ENCODE assay signal across 17 cellular contexts in the genomic region with DNA sequence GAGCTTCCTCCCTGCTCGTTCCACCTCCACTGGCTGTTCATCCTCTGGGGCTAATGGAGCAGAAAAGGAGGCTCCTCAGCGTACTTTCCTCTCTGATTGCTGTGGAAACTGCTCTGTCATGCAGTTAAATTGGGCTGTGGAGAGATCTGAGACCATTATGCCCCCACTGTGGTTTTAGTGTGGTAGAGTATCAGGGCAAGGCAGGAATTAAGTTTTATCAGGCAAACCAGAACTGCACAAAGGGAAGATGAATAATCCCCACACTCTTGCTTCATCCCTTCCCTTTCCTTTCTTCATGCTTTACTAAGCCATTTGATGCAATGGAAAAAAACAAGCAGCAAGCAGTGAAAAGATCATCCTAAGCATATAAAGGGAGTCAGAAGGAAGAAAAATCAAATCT. TPM values are rescaled to one million over a fixed set of nuclear protein-coding genes. Genes with fewer than 3 reads are reported as not detected.
DNase-seq lines count a peak whose midpoint lies in the region; ATAC-seq and TF ChIP-seq lines count a peak whose summit lies in the region.
"Had no signal": no experiment of that assay in that cellular context is flagged by ENCODE, and none has a peak within 500 bp of the region (broad histone marks: within the 10 kb centered on the region; RNA-seq: fewer than 3 reads in every experiment).

No MANE protein-coding gene starts in this region.

- POLR2A ChIA-PET in naive thymus-derived CD8-positive, alpha-beta T cell (lab: Charles Lee) = no interaction called here

- H3F3A ChIP-seq in GM23338 (replicated peaks; ENCODE audit: low read depth) = no peaks in the 10 kb centered on the region

- peak overlapping the region; percentile 38; the same call in 1 of the 2 replicates for H3K27ac Mint-ChIP-seq in GM23338
- H3K27ac Mint-ChIP-seq in naive thymus-derived CD8-positive, alpha-beta T cell = no peak overlapping the region

- in situ Hi-C loops in astrocyte of the spinal cord (cut with HindIII; ENCODE audit: low sequenced_read_pairs) (no loop called here), brain microvascular endothelial cell (cut with HindIII; ENCODE audit: low pct_ligation_motif_present, low sequenced_read_pairs) (no loop called here)

- H3K79me2 ChIP-seq in GM23338 (replicated peaks; ENCODE audit: insufficient read depth) = no peaks in the 10 kb centered on the region

- no peaks in the 10 kb centered on the region for H3K36me3 Mint-ChIP-seq in GM23338 (ENCODE audit: low read depth)
- H3K36me3 Mint-ChIP-seq in naive thymus-derived CD8-positive, alpha-beta T cell = no peaks in the 10 kb centered on the region

- H3K36me3 ChIP-seq in GM23338 (ENCODE audit: insufficient read depth) (no peaks in the 10 kb centered on the region), gastroesophageal sphincter (no peaks in the 10 kb centered on the region), brain microvascular endothelial cell (replicated peaks) (no peaks in the 10 kb centered on the region)
- H3K36me3 ChIP-seq: right lobe of liver, suprapubic skin had no signal

- H3K4me1 ChIP-seq in GM23338 (ENCODE audit: insufficient read depth) (peaks cover 6% of the 10 kb centered on the region; the same call in 1 of the 2 replicates), gastroesophageal sphincter (no peaks in the 10 kb centered on the region)
- H3K4me1 ChIP-seq: right lobe of liver, suprapubic skin had no signal

- peaks cover 13% of the 10 kb centered on the region; the same call in 2 of the 3 replicates for H3K4me1 Mint-ChIP-seq in GM23338
- peaks cover 0 to 8% (median 0%) of the 10 kb centered on the region in 4 donors for H3K4me1 Mint-ChIP-seq in naive thymus-derived CD8-positive, alpha-beta T cell

- DNase-seq in GM23338 (ENCODE audit: low spot score) (no peak), NOMO-1 (lab: John Stamatoyannopoulos, UW; ENCODE audit: unreplicated experiment in 2 of 2) (peak; percentile 89 to 97), astrocyte of the spinal cord (ENCODE audit: low read depth, low spot score) (peak; percentile 44), myocyte (ENCODE audit: low read depth) (peak; percentile 78), brain microvascular endothelial cell (no peak)
- DNase-seq in naive thymus-derived CD8-positive, alpha-beta T cell = no peak
- DNase-seq: activated CD8-positive, alpha-beta memory T cell treated with anti-CD3 and anti-CD28 coated beads, Interleukin-2, amount 50 U/mL, for 48 hours; COR-L47; HCEC 1CT; mucosa of descending colon; NCI-H2081; right lobe of liver; T1000 had no signal

- WGBS in gastroesophageal sphincter (ENCODE audit: low coverage in 1 of 2), 2 donors = 74 to 94% methylated on average over 2 of the region's 2 CpGs

- H3K27me3 Mint-ChIP-seq in GM23338 (ENCODE audit: insufficient read depth, low read depth, poor library complexity) = no peaks in the 10 kb centered on the region
- H3K27me3 Mint-ChIP-seq in naive thymus-derived CD8-positive, alpha-beta T cell = peaks cover 0 to 12% (median 2%) of the 10 kb centered on the region in 5 donors

- TF ChIP-seq POLR2A in gastroesophageal sphincter (IDR thresholded peaks at IDR 0.05) = no peak

- 0 out of 2 replicates have a peak, but pooled peaks cover 4% of the 10 kb centered on the region for H3K9me2 ChIP-seq in GM23338 (ENCODE audit: insufficient read depth)

- H3K27me3 ChIP-seq in GM23338 (ENCODE audit: insufficient read depth) (no peaks in the 10 kb centered on the region), gastroesophageal sphincter (no peaks in the 10 kb centered on the region), brain microvascular endothelial cell (replicated peaks) (no peaks in the 10 kb centered on the region)
- H3K27me3 ChIP-seq: right lobe of liver, suprapubic skin had no signal

- TF ChIP-seq CTCF in GM23338 (conservative IDR thresholded peaks at IDR 0.05; ENCODE audit: low read depth in 2 of 2) (no peak), astrocyte of the spinal cord (IDR thresholded peaks at IDR 0.05; ENCODE audit: low read depth, low read length) (no peak), gastroesophageal sphincter (IDR thresholded peaks at IDR 0.05) (no peak), brain microvascular endothelial cell (IDR thresholded peaks at IDR 0.05; ENCODE audit: low read depth, low read length, missing control alignments) (no peak)

- H3K4me3 ChIP-seq in GM23338 = no peak overlapping the region
- H3K4me3 ChIP-seq in astrocyte of the spinal cord (ENCODE audit: low read depth, low read length) = no peak overlapping the region
- H3K4me3 ChIP-seq in gastroesophageal sphincter = no peak overlapping the region
- no peak overlapping the region for H3K4me3 ChIP-seq in brain microvascular endothelial cell (ENCODE audit: low read depth, low read length)
- H3K4me3 ChIP-seq: mucosa of descending colon, right lobe of liver, suprapubic skin had no signal

- no peak for ATAC-seq in GM23338
- ATAC-seq in esophagus mucosa = no peak
- no peak for ATAC-seq in gastroesophageal sphincter
- no peak for ATAC-seq in naive thymus-derived CD8-positive, alpha-beta T cell
- ATAC-seq: mucosa of descending colon had no signal

- H2AFZ ChIP-seq in GM23338 = peak overlapping the region; percentile 44; the same call in 1 of the 2 replicates

- no peak overlapping the region for H3K4me2 ChIP-seq in GM23338

- no peak for TF ChIP-seq EP300 in gastroesophageal sphincter (IDR thresholded peaks at IDR 0.05)

- H3K27ac ChIP-seq in GM23338 (ENCODE audit: low read depth) (no peak overlapping the region), gastroesophageal sphincter (no peak overlapping the region), brain microvascular endothelial cell (no peak overlapping the region)
- H3K27ac ChIP-seq: right lobe of liver, suprapubic skin had no signal

- H3K4me3 Mint-ChIP-seq in GM23338 = no peak overlapping the region
- no peak overlapping the region for H3K4me3 Mint-ChIP-seq in naive thymus-derived CD8-positive, alpha-beta T cell

- H3K9me3 Mint-ChIP-seq in GM23338 = no peaks in the 10 kb centered on the region
- peaks cover 0 to 5% (median 0%) of the 10 kb centered on the region in 9 donors for H3K9me3 Mint-ChIP-seq in naive thymus-derived CD8-positive, alpha-beta T cell

- H3K9me3 ChIP-seq in gastroesophageal sphincter = no peaks in the 10 kb centered on the region
- H3K9me3 ChIP-seq: mucosa of descending colon, right lobe of liver, suprapubic skin had no signal

- H4K20me1 ChIP-seq in GM23338 (replicated peaks; ENCODE audit: insufficient read depth) = no peaks in the 10 kb centered on the region

RNA-seq across cellular contexts. Expression of gene ME1, which starts 11.9 kb away (rescaled TPM):
- 5.9 and 8.0 TPM in 2 replicates for total RNA-seq in GM23338 (2014; rRNA removed; shearing (Covaris generic))
- polyA plus RNA-seq in GM23338 (2016; fragmentation: Nextera tagmentation; extraction: Ambion mirVana) = 6.4 and 6.7 TPM in 2 replicates
- 31.3 and 37.3 TPM in 2 replicates for total RNA-seq in myocyte
- polyA plus RNA-seq in myocyte (2012) = 18.6 TPM
- total RNA-seq in esophagus mucosa = 32.4 TPM
- 10 to 100 TPM; 18.8 to 33.3 (median 20.4) TPM for total RNA-seq in gastroesophageal sphincter
- under 1 TPM in 1 of 2 experiments, not detected in 1; 0.11 TPM for total RNA-seq in naive thymus-derived CD8-positive, alpha-beta T cell
- not detected for polyA plus RNA-seq in naive thymus-derived CD8-positive, alpha-beta T cell
- total RNA-seq: OCI-LY7 had no signal

Comparison
In these comparisons a context has a peak if more than half of its experiments do, and no peak if none do; other contexts are left out.
1. DNase-seq: peak in NOMO-1 (2 of 2), astrocyte of the spinal cord (single experiment) and myocyte (single experiment); none in GM23338 (single experiment), brain microvascular endothelial cell (single experiment) and naive thymus-derived CD8-positive, alpha-beta T cell (0 of 10).